8 cellular contexts compared by ENCODE assay signal in genomic region chr11:102346748-102347525, GRCh38. TPM values are rescaled to one million over a fixed set of nuclear protein-coding genes. Genes with fewer than 3 reads are reported as not detected.
DNase-seq lines count a peak whose midpoint lies in the region; ATAC-seq and TF ChIP-seq lines count a peak whose summit lies in the region.

Gene BIRC2 (plus strand): TSS chr11:102347214. CDS start chr11:102349855, 2,641 bp downstream.

- TF ChIP-seq POLR2A in lower leg skin (IDR thresholded peaks at IDR 0.05) = peak in 1 of 2 donors; percentile 50

- H3K4me3 ChIP-seq in dorsolateral prefrontal cortex (peak within 1 kb of the TSS; percentile 69 to 98 (median 87)), lower leg skin (ENCODE audit: low read depth, poor library complexity, severe bottlenecking) (peak within 1 kb of the TSS; percentile 75)

- H3K4me1 Mint-ChIP-seq in CD14-positive monocyte = peaks cover 26% of the 10 kb centered on the region

- DNase-seq in CD14-positive monocyte (ENCODE audit: low spot score) (peak; percentile 92), NCI-H774 (lab: John Stamatoyannopoulos, UW) (peak; percentile 95), dorsolateral prefrontal cortex (peak; percentile 82 to 97 (median 94)), lower leg skin (ENCODE audit: low spot score in 2 of 2) (peak; percentile 92 to 98)
- DNase-seq in activated CD4-positive, alpha-beta T cell treated with anti-CD3 and anti-CD28 coated beads, Interleukin-2, amount 50 U/mL, for 48 hours = peak; percentile 95
- DNase-seq in stimulated activated CD4-positive, alpha-beta T cell treated with anti-CD3 and anti-CD28 coated beads, TNF-alpha, amount 100 ng/mL, for 1 hour (ENCODE audit: low read depth in 3 of 3, low spot score in 1 of 3) = peak; percentile 80 to 95 (median 90)

- H3K4me3 Mint-ChIP-seq in CD14-positive monocyte = peak within 1 kb of the TSS; percentile 93

- intact Hi-C loops in CD14-positive monocyte (cut with micrococcal nuclease) = loop anchor here (2.0 to 5.0 kb wide), 3 partner anchors 28 to 105 kb away; partner anchors contain the start of gene TMEM123 (in 1 of the 2)
- intact Hi-C loops in dorsolateral prefrontal cortex (cut with DNase I) = loop anchor here (1.0 to 10.0 kb wide), 7 partner anchors 30 to 268 kb away; partner anchors contain the start of genes BIRC3 (in 1 of the 2) and TMEM123 (in 1 of the 2)
- intact Hi-C loops in lower leg skin (cut with DNase I; ENCODE audit: low total_unique reads) = loop anchor here (10.0 kb wide), 1 partner anchor 62 kb away; no protein-coding TSS in a partner anchor

- peak within 1 kb of the TSS; percentile 52 to 99 (median 98) for H3K27ac ChIP-seq in dorsolateral prefrontal cortex

- H3K27me3 ChIP-seq in dorsolateral prefrontal cortex = no peaks in the 10 kb centered on the region

- TF ChIP-seq CTCF in CD14-positive monocyte (IDR thresholded peaks at IDR 0.05) (peak; percentile 65), dorsolateral prefrontal cortex (IDR thresholded peaks at IDR 0.05 in 54 of 56, conservative IDR thresholded peaks at IDR 0.05 in 2 of 56; ENCODE audit: low read depth in 1 of 56, partially characterized antibody in 56 of 56) (peak; percentile 30 to 90 (median 76)), lower leg skin (IDR thresholded peaks at IDR 0.05) (peak in 1 of 3 donors; percentile 61)

- peaks cover 23 to 24% of the 10 kb centered on the region in 2 donors for H3K36me3 Mint-ChIP-seq in CD14-positive monocyte

- H3K27me3 Mint-ChIP-seq in CD14-positive monocyte (ENCODE audit: low read depth in 3 of 3) = peaks cover 2 to 3% (median 3%) of the 10 kb centered on the region in 3 donors

- 0% methylated on average over 55 to 72 of the region's 84 CpGs for WGBS in lower leg skin, 2 donors

- H3K27ac Mint-ChIP-seq in CD14-positive monocyte = peak within 1 kb of the TSS; percentile 97 to 99 (median 98)

- H3K9me3 Mint-ChIP-seq in CD14-positive monocyte = peaks cover 0 to 2% (median 0%) of the 10 kb centered on the region in 7 donors

- ATAC-seq in GM19328 (IDR thresholded peaks at IDR 0.05; ENCODE audit: unreplicated experiment) (peak; percentile 87), HG03520 (IDR thresholded peaks at IDR 0.05; ENCODE audit: unreplicated experiment) (peak; percentile 90)

RNA-seq across cellular contexts. Expression of gene BIRC2, which starts in this region (rescaled TPM):
- 10 to 100 TPM; 50.2 to 54.7 TPM for polyA plus RNA-seq in CD14-positive monocyte
- total RNA-seq in dorsolateral prefrontal cortex (10 to 100 TPM; 29.0 to 61.1 (median 39.8) TPM), lower leg skin (10 to 100 TPM; 39.3 to 49.3 (median 42.5) TPM)

Comparison
In these comparisons a context has a peak if more than half of its experiments do, and no peak if none do; other contexts are left out.
1. Peak in every context shown above with its lines: DNase-seq, ATAC-seq, H3K4me3 ChIP-seq and H3K27ac ChIP-seq.